13 cellular contexts compared by ENCODE assay signal in the genomic region with DNA sequence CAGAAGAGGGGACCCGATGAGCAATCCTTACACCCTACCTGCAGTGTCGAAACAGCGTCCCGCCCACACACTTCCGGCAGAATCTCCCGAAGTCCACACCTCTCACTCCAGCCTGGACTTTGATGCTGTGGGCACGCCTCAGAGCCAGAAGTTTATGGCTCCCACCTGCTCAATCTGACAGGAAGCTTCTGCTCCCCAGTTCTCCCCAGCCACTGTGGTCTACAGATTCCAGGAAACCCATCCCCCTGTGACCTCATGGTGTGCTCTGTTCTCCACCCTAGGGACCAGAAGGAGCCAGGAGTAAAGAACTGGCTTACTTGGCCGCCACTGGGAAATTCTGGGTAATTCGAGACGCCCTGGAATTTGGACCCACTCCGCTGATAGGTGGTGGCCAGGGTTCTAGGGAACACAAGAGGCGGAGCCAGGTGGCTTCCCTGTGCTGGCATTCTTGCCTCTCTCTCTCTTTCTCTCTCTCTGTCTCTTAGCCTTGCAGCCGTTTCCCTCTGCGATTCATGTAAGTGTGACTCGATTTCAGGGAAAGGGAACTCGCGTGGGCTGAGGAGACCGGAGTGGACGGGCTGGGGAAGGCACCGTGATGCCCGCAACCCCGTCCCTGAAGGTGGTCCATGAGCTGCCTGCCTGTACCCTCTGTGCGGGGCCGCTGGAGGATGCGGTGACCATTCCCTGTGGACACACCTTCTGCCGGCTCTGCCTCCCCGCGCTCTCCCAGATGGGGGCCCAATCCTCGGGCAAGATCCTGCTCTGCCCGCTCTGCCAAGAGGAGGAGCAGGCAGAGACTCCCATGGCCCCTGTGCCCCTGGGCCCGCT. TPM values are rescaled to one million over a fixed set of nuclear protein-coding genes. Genes with fewer than 3 reads are reported as not detected.
DNase-seq lines count a peak whose midpoint lies in the region; ATAC-seq and TF ChIP-seq lines count a peak whose summit lies in the region.
"Had no signal": no experiment of that assay in that cellular context is flagged by ENCODE, and none has a peak within 500 bp of the region (broad histone marks: within the 10 kb centered on the region; RNA-seq: fewer than 3 reads in every experiment).

A gene (plus strand): TSS at position 457 of the 828 bp plus-strand sequence. CDS start 139 bp downstream, at position 596.

- peak within 1 kb of the TSS; percentile 92 for H3K27ac Mint-ChIP-seq in Caco-2 (ENCODE audit: unreplicated experiment)
- H3K27ac Mint-ChIP-seq in activated naive CD4-positive, alpha-beta T cell treated with anti-CD3 and anti-CD28 coated beads, Interleukin-2, amount 50 U/mL, for 72 hours: peak within 1 kb of the TSS in 1 of 2 donors; percentile 76
- H3K27ac Mint-ChIP-seq: dendritic cell treated with granulocyte-macrophage colony-stimulating factor and Interleukin-4, amounts not matched to agents 40 ng/mL and 50 ng/mL, for 4 days; immature natural killer cell had no signal

- in situ Hi-C loops in brain microvascular endothelial cell (cut with HindIII; ENCODE audit: low pct_ligation_motif_present, low sequenced_read_pairs): no loop called here

- H3K36me3 ChIP-seq in Caco-2 (ENCODE audit: control insufficient read depth, insufficient read depth, low read length) (peaks cover 1% of the 10 kb centered on the region), Karpas-422 (ENCODE audit: insufficient read depth, low read length) (no peaks in the 10 kb centered on the region), brain microvascular endothelial cell (replicated peaks) (no peaks in the 10 kb centered on the region)

- peaks cover 14% of the 10 kb centered on the region for H3K4me1 Mint-ChIP-seq in Caco-2 (ENCODE audit: low read depth, unreplicated experiment)
- H3K4me1 Mint-ChIP-seq: immature natural killer cell had no signal

- no peaks in the 10 kb centered on the region for H3K9me2 ChIP-seq in Karpas-422 (replicated peaks; ENCODE audit: insufficient read depth, low read length)

- no peaks in the 10 kb centered on the region for H3K27me3 Mint-ChIP-seq in Caco-2 (ENCODE audit: insufficient read depth, unreplicated experiment)

- no peak within 1 kb of the TSS for H2AFZ ChIP-seq in Karpas-422 (ENCODE audit: low read length)

- CTCF ChIA-PET in Caco-2 (lab: Charles Lee) (interaction anchor here (1.0 to 2.2 kb wide), 2 partner anchors 32 to 60 kb away, joined by 4 to 12 read pairs; no protein-coding TSS in a partner anchor), RWPE1 (lab: Yijun Ruan, JAX) (interaction anchor here (0.7 to 1.0 kb wide), 2 partner anchors 32 to 60 kb away, joined by 4 read pairs; no protein-coding TSS in a partner anchor)

- no peak within 1 kb of the TSS for H3K4me2 ChIP-seq in Karpas-422 (ENCODE audit: low read depth, low read length, poor library complexity, severe bottlenecking)

- H3K4me3 ChIP-seq in Caco-2 (ENCODE audit: low read depth, low read length): peak within 1 kb of the TSS; percentile 89
- no peak within 1 kb of the TSS for H3K4me3 ChIP-seq in Karpas-422 (ENCODE audit: low read length)
- no peak within 1 kb of the TSS for H3K4me3 ChIP-seq in brain microvascular endothelial cell (ENCODE audit: low read depth, low read length)

- intact Hi-C loops in Caco-2 (cut with micrococcal nuclease; ENCODE audit: unreplicated experiment): loop anchor here (1.0 to 5.0 kb wide), 3 partner anchors 43 to 101 kb away; a partner anchor contains a TSS

- H3K27ac ChIP-seq in RWPE1: no peak within 1 kb of the TSS
- H3K27ac ChIP-seq in Karpas-422 (ENCODE audit: low read length): no peak within 1 kb of the TSS
- H3K27ac ChIP-seq in brain microvascular endothelial cell: no peak within 1 kb of the TSS

- H3K9ac ChIP-seq in Karpas-422 (ENCODE audit: low read length): no peak within 1 kb of the TSS

- H3K36me3 Mint-ChIP-seq in Caco-2 (ENCODE audit: insufficient read depth, unreplicated experiment): no peaks in the 10 kb centered on the region
- H3K36me3 Mint-ChIP-seq in activated naive CD4-positive, alpha-beta T cell treated with anti-CD3 and anti-CD28 coated beads, Interleukin-2, amount 50 U/mL, for 72 hours: peaks cover 0 to 8% of the 10 kb centered on the region in 2 donors
- H3K36me3 Mint-ChIP-seq: immature natural killer cell had no signal

- TSS peak; percentile 77 for BruUV-seq in Caco-2 (replicated peaks; lab: Mats Ljungman, UMichigan)

- H3K79me2 ChIP-seq in Karpas-422 (ENCODE audit: low read length): no peaks in the 10 kb centered on the region

- H3K4me1 ChIP-seq in Caco-2 (no peaks in the 10 kb centered on the region), Karpas-422 (ENCODE audit: low read length) (no peaks in the 10 kb centered on the region)

- H3K9me3 ChIP-seq in Caco-2: no peaks in the 10 kb centered on the region
- H3K9me3 ChIP-seq in Karpas-422 (ENCODE audit: low read length): no peaks in the 10 kb centered on the region

- POLR2A ChIA-PET in Caco-2 (lab: Charles Lee) (no interaction called here), RWPE1 (lab: Yijun Ruan, JAX; ENCODE audit: low non-redundant PET) (no interaction called here)

- H3K4me3 Mint-ChIP-seq in Caco-2 (ENCODE audit: unreplicated experiment): peak within 1 kb of the TSS; percentile 92
- H3K4me3 Mint-ChIP-seq: dendritic cell treated with granulocyte-macrophage colony-stimulating factor and Interleukin-4, amounts not matched to agents 40 ng/mL and 50 ng/mL, for 4 days; immature natural killer cell had no signal

- DNase-seq in Caco-2 (peak; percentile 85 to 91), RWPE1 (ENCODE audit: low spot score) (peak; percentile 60), renal cortical epithelial cell (ENCODE audit: low read depth) (peak; percentile 42), Karpas-422 (no peak), NCI-H1105 treated with DMSO at 0.1 percent for 48 hours (lab: John Stamatoyannopoulos, UW) (no peak), brain microvascular endothelial cell (no peak)
- DNase-seq in activated naive CD4-positive, alpha-beta T cell treated with anti-CD3 and anti-CD28 coated beads, Interleukin-2, amount 50 U/mL, for 72 hours (ENCODE audit: low spot score in 2 of 2): peak in 1 of 2 donors; percentile 57
- DNase-seq in central memory CD4-positive, alpha-beta T cell: no peak
- DNase-seq: immature natural killer cell, NCI-H1930, T1000 had no signal

- no peaks in the 10 kb centered on the region for H4K20me1 ChIP-seq in Karpas-422 (ENCODE audit: insufficient read depth, low read depth, low read length)

- H3K9me3 Mint-ChIP-seq in Caco-2 (ENCODE audit: unreplicated experiment): no peaks in the 10 kb centered on the region
- H3K9me3 Mint-ChIP-seq in activated naive CD4-positive, alpha-beta T cell treated with anti-CD3 and anti-CD28 coated beads, Interleukin-2, amount 50 U/mL, for 72 hours: no peaks in the 10 kb centered on the region
- H3K9me3 Mint-ChIP-seq: dendritic cell treated with granulocyte-macrophage colony-stimulating factor and Interleukin-4, amounts not matched to agents 40 ng/mL and 50 ng/mL, for 4 days; immature natural killer cell had no signal

- peak; percentile 66 to 80 for ATAC-seq in activated naive CD4-positive, alpha-beta T cell treated with anti-CD3 and anti-CD28 coated beads, Interleukin-2, amount 50 U/mL, for 72 hours

- H3K27me3 ChIP-seq in Caco-2 (replicated peaks; ENCODE audit: control insufficient read depth, insufficient read depth, low read length): no peaks in the 10 kb centered on the region
- H3K27me3 ChIP-seq in Karpas-422 (ENCODE audit: low read length): no peaks in the 10 kb centered on the region
- peaks cover 14% of the 10 kb centered on the region for H3K27me3 ChIP-seq in brain microvascular endothelial cell (replicated peaks)

- TF ChIP-seq CTCF in Caco-2 (IDR thresholded peaks at IDR 0.05; ENCODE audit: insufficient read depth in 1 of 2, low read depth in 1 of 2, low read length in 1 of 2, severe bottlenecking in 1 of 2, unreplicated experiment in 1 of 2) (no peak), RWPE1 (conservative IDR thresholded peaks at IDR 0.05; ENCODE audit: low read depth) (no peak), brain microvascular endothelial cell (IDR thresholded peaks at IDR 0.05; ENCODE audit: low read depth, low read length, missing control alignments) (no peak)

RNA-seq across cellular contexts. Expression of the gene that starts here (rescaled TPM):
- 5.2 and 6.9 TPM in 2 replicates for total RNA-seq in Caco-2 (2022)
- total RNA-seq in activated naive CD4-positive, alpha-beta T cell treated with anti-CD3 and anti-CD28 coated beads, Interleukin-2, amount 50 U/mL, for 72 hours: 1 to 10 TPM in 1 of 2 donors, not detected in 1; 1.6 TPM
- 0.17 TPM in 1 of 2 replicates, not detected in the other for total RNA-seq in renal cortical epithelial cell
- total RNA-seq in Karpas-422 (2014; rRNA removed; shearing (Covaris generic); ENCODE audit: low replicate concordance): not detected in 2 replicates
- total RNA-seq: urinary bladder had no signal

Comparison
In these comparisons a context has a peak if more than half of its experiments do, and no peak if none do; other contexts are left out.
1. Peak in DNase-seq in renal cortical epithelial cell; RNA of the gene not detected or under 1 TPM.
2. DNase-seq: peak in Caco-2 (2 of 2) and RWPE1 (single experiment); none in Karpas-422 (single experiment), NCI-H1105 treated with DMSO at 0.1 percent for 48 hours (single experiment), central memory CD4-positive, alpha-beta T cell (single experiment) and brain microvascular endothelial cell (single experiment).